11 cellular contexts compared by ENCODE assay signal in genomic region chr16:12092347-12092882, GRCh38.
DNase-seq lines count a peak whose midpoint lies in the region; ATAC-seq and TF ChIP-seq lines count a peak whose summit lies in the region.
"Had no signal": no experiment of that assay in that cellular context is flagged by ENCODE, and none has a peak within 500 bp of the region (broad histone marks: within the 10 kb centered on the region; RNA-seq: fewer than 3 reads in every experiment).

No MANE protein-coding gene starts in this region.

- intact Hi-C loops in PC-9 (cut with micrococcal nuclease; ENCODE audit: unreplicated experiment) (loop anchor here (5.0 to 10.0 kb wide), 3 partner anchors 182 to 1825 kb away; partner anchors contain the start of gene SHISA9), sciatic nerve (cut with DNase I) (no loop called here)

- no peaks in the 10 kb centered on the region for H3K36me3 ChIP-seq in PC-9 (ENCODE audit: low read depth)

- H3K79me2 ChIP-seq in PC-9 (ENCODE audit: low read depth) = no peaks in the 10 kb centered on the region

- H2AFZ ChIP-seq in PC-9 = no peak overlapping the region
- H2AFZ ChIP-seq: parathyroid adenoma had no signal

- peaks cover 4% of the 10 kb centered on the region; the same call in 1 of the 2 replicates for H4K20me1 ChIP-seq in PC-9 (ENCODE audit: insufficient read depth)

- no peak overlapping the region for H3K4me2 ChIP-seq in PC-9
- H3K4me2 ChIP-seq: A549 had no signal

- no TSS peak for BruUV-seq in PC-9 (replicated peaks; lab: Mats Ljungman, UMichigan)

- no peaks in the 10 kb centered on the region for H3K9me3 ChIP-seq in PC-9 (ENCODE audit: insufficient read depth, low read depth)
- H3K9me3 ChIP-seq: A549 had no signal

- POLR2A ChIA-PET in PC-9 (lab: Charles Lee; ENCODE audit: unreplicated experiment) = no interaction called here

- ATAC-seq in sciatic nerve (peak; percentile 76), GM19463 (IDR thresholded peaks at IDR 0.05; ENCODE audit: unreplicated experiment) (no peak)
- ATAC-seq: A549 had no signal

- CTCF ChIA-PET in PC-9 (lab: Charles Lee) = interaction anchor here (0.6 kb wide), 1 partner anchor 1286 kb away, joined by 3 read pairs; no protein-coding TSS in a partner anchor

- peak overlapping the region; percentile 55 for H3K27ac ChIP-seq in PC-9
- H3K27ac ChIP-seq: parathyroid adenoma had no signal

- H3K4me3 ChIP-seq in PC-9 = no peak overlapping the region
- H3K4me3 ChIP-seq: A549 had no signal

- DNase-seq in NCI-H2107 treated with DMSO at 0.1 percent for 48 hours (lab: John Stamatoyannopoulos, UW; ENCODE audit: unreplicated experiment) (peak; percentile 88), NCI-H2107 (lab: John Stamatoyannopoulos, UW) (no peak), PC-9 (peak; percentile 22 to 58), fibroblast of peridontal ligament (ENCODE audit: extremely low read depth) (peak; percentile 95), sciatic nerve (ENCODE audit: low spot score) (peak; percentile 49), UCSD-AML1 (lab: John Stamatoyannopoulos, UW; ENCODE audit: unreplicated experiment) (no peak)
- no peak for DNase-seq in stimulated activated CD4-positive, alpha-beta T cell treated with anti-CD3 and anti-CD28 coated beads, Interleukin-12 subunit alpha, Interleukin-12 subunit beta, amount 100 ng/mL, for 4 hours
- DNase-seq: effector CD8-positive, alpha-beta T cell had no signal

- H3F3A ChIP-seq in PC-9 (ENCODE audit: insufficient read depth, low read depth) = peaks cover 13% of the 10 kb centered on the region; the same call in 1 of the 2 replicates

- no peaks in the 10 kb centered on the region for H3K9me2 ChIP-seq in PC-9 (ENCODE audit: insufficient read depth)

- peaks cover 13% of the 10 kb centered on the region; the same call in 1 of the 2 replicates for H3K4me1 ChIP-seq in PC-9 (replicated peaks; ENCODE audit: insufficient read depth)

- H3K27me3 ChIP-seq in PC-9 (ENCODE audit: insufficient read depth, low read depth) = no peaks in the 10 kb centered on the region

- no peak for TF ChIP-seq CTCF in PC-9 (conservative IDR thresholded peaks at IDR 0.05)

Comparison
In these comparisons a context has a peak if more than half of its experiments do, and no peak if none do; other contexts are left out.
1. DNase-seq: peak in NCI-H2107 treated with DMSO at 0.1 percent for 48 hours (single experiment), PC-9 (2 of 2), fibroblast of peridontal ligament (single experiment) and sciatic nerve (single experiment); none in NCI-H2107 (single experiment), stimulated activated CD4-positive, alpha-beta T cell treated with anti-CD3 and anti-CD28 coated beads, Interleukin-12 subunit alpha, Interleukin-12 subunit beta, amount 100 ng/mL, for 4 hours (single experiment) and UCSD-AML1 (single experiment).